Comparison of ENCODE assay signal across 16 cellular contexts in genomic region chr11:129190087-129190486, GRCh38. TPM values are rescaled to one million over a fixed set of nuclear protein-coding genes. Genes with fewer than 3 reads are reported as not detected.
DNase-seq lines count a peak whose midpoint lies in the region; ATAC-seq lines count a peak whose summit lies in the region.
"Had no signal": no experiment of that assay in that cellular context is flagged by ENCODE, and none has a peak within 500 bp of the region (broad histone marks: within the 10 kb centered on the region; RNA-seq: fewer than 3 reads in every experiment).

No MANE protein-coding gene starts in this region.

- DNase-seq in SKM-1 treated with dmso at 0.1 percent for 144 hours (lab: John Stamatoyannopoulos, UW; ENCODE audit: unreplicated experiment) (peak; percentile 22), SKM-1 (lab: John Stamatoyannopoulos, UW; ENCODE audit: unreplicated experiment) (no peak), SK-N-MC (ENCODE audit: low read depth, low spot score) (no peak), foreskin melanocyte (peak; percentile 11), NCI-H1417 treated with DMSO at 0.1 percent for 48 hours (lab: John Stamatoyannopoulos, UW) (no peak)
- no peak for DNase-seq in naive thymus-derived CD8-positive, alpha-beta T cell
- DNase-seq: activated naive CD4-positive, alpha-beta T cell treated with Interleukin-2 at 50 U/mL for 16 hours; central memory CD4-positive, alpha-beta T cell; DMS79; stimulated activated CD8-positive, alpha-beta memory T cell treated with anti-CD3 and anti-CD28 coated beads, Interleukin-4, amount 100 ng/mL, for 48 hours; T1000 had no signal

- H3K36me3 ChIP-seq in SK-N-MC (ENCODE audit: insufficient read depth, low read length), result no peaks in the 10 kb centered on the region
- H3K36me3 ChIP-seq: vagina had no signal

- peaks cover 0 to 20% (median 8%) of the 10 kb centered on the region in 9 donors for H3K9me3 Mint-ChIP-seq in naive thymus-derived CD8-positive, alpha-beta T cell

- H3K4me1 Mint-ChIP-seq in naive thymus-derived CD8-positive, alpha-beta T cell, result peaks cover 0 to 9% (median 1%) of the 10 kb centered on the region in 4 donors

- no peak overlapping the region for H3K9ac ChIP-seq in SK-N-MC (ENCODE audit: insufficient read length)
- H3K9ac ChIP-seq: parathyroid adenoma had no signal

- no peaks in the 10 kb centered on the region for H3K27me3 Mint-ChIP-seq in naive thymus-derived CD8-positive, alpha-beta T cell

- H3K36me3 Mint-ChIP-seq in naive thymus-derived CD8-positive, alpha-beta T cell, result peaks cover 0 to 22% (median 4%) of the 10 kb centered on the region in 3 donors

- no peak overlapping the region for H3K27ac Mint-ChIP-seq in naive thymus-derived CD8-positive, alpha-beta T cell

- no peak overlapping the region; the same call in 1 of the 2 replicates for H3K27ac ChIP-seq in SK-N-MC
- H3K27ac ChIP-seq: parathyroid adenoma, vagina had no signal

- H3K4me3 ChIP-seq in SK-N-MC, result 0 out of 2 replicates have a peak overlapping the region, but pooled peaks have one; percentile 1

- H3K9me3 ChIP-seq in SK-N-MC (ENCODE audit: low read depth, low read length), result no peaks in the 10 kb centered on the region
- H3K9me3 ChIP-seq: vagina had no signal

- ATAC-seq in HG03432 (IDR thresholded peaks at IDR 0.05; ENCODE audit: unreplicated experiment), result no peak
- no peak for ATAC-seq in naive thymus-derived CD8-positive, alpha-beta T cell
- no peak for ATAC-seq in GM21737 (IDR thresholded peaks at IDR 0.05; ENCODE audit: unreplicated experiment)

- no peak overlapping the region for H3K4me3 Mint-ChIP-seq in naive thymus-derived CD8-positive, alpha-beta T cell
- H3K4me3 Mint-ChIP-seq: mesothelial cell of epicardium had no signal

- POLR2A ChIA-PET in naive thymus-derived CD8-positive, alpha-beta T cell (lab: Charles Lee), result no interaction called here

RNA-seq across cellular contexts. Expression of gene ARHGAP32, which starts 2.0 kb away (rescaled TPM):
- total RNA-seq in naive thymus-derived CD8-positive, alpha-beta T cell, result 10 to 100 TPM in 1 of 2 experiments, 1 to 10 TPM in 1; 7.8 to 10.4 TPM
- polyA plus RNA-seq in naive thymus-derived CD8-positive, alpha-beta T cell, result 1 to 10 TPM in 1 of 3 donors, under 1 TPM in 2; 0.85 to 1.5 (median 0.98) TPM

Comparison
In these comparisons a context has a peak if more than half of its experiments do, and no peak if none do; other contexts are left out.
1. DNase-seq: peak in SKM-1 treated with dmso at 0.1 percent for 144 hours (single experiment) and foreskin melanocyte (single experiment); none in SKM-1 (single experiment), SK-N-MC (single experiment), naive thymus-derived CD8-positive, alpha-beta T cell (0 of 10) and NCI-H1417 treated with DMSO at 0.1 percent for 48 hours (single experiment).